In genomic region chr4:121817701-121818100, GRCh38 we compare ENCODE assay signal across 1 cellular context.
TF ChIP-seq lines count a peak whose summit lies in the region.

No MANE protein-coding gene starts in this region.

TF ChIP-seq in GM12878, 131 proteins besides CTCF, POLR2A, EP300 and RAD21:
- TF ChIP-seq, protein P1, sequence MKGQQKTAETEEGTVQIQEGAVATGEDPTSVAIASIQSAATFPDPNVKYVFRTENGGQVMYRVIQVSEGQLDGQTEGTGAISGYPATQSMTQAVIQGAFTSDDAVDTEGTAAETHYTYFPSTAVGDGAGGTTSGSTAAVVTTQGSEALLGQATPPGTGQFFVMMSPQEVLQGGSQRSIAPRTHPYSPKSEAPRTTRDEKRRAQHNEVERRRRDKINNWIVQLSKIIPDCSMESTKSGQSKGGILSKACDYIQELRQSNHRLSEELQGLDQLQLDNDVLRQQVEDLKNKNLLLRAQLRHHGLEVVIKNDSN (IDR thresholded peaks at IDR 0.05; ENCODE audit: borderline replicate concordance, extremely low read length, insufficient read depth, low read depth, low read length) = no peak
- TF ChIP-seq CBX5 (IDR thresholded peaks at IDR 0.05; ENCODE audit: low read depth) (no peak), RFX5 (IDR thresholded peaks at IDR 0.05; ENCODE audit: low read depth, low read length) (no peak), PBX3 (IDR thresholded peaks at IDR 0.05; ENCODE audit: insufficient replicate concordance, low read depth, low read length) (no peak), SMAD5 (IDR thresholded peaks at IDR 0.05; ENCODE audit: low read depth) (no peak), BHLHE40 (IDR thresholded peaks at IDR 0.05; ENCODE audit: borderline replicate concordance in 1 of 2, low read depth in 2 of 2, low read length in 1 of 2) (no peak), CBFB (IDR thresholded peaks at IDR 0.05; ENCODE audit: low read depth) (no peak), BCL3 (IDR thresholded peaks at IDR 0.05; ENCODE audit: borderline replicate concordance, insufficient read depth, low read depth, low read length, poor library complexity, severe bottlenecking) (no peak), FOS (IDR thresholded peaks at IDR 0.05; ENCODE audit: borderline replicate concordance, extremely low read depth, insufficient read length) (no peak), SIN3A (IDR thresholded peaks at IDR 0.05; ENCODE audit: low read depth, low read length) (no peak)
- TF ChIP-seq, protein P2, sequence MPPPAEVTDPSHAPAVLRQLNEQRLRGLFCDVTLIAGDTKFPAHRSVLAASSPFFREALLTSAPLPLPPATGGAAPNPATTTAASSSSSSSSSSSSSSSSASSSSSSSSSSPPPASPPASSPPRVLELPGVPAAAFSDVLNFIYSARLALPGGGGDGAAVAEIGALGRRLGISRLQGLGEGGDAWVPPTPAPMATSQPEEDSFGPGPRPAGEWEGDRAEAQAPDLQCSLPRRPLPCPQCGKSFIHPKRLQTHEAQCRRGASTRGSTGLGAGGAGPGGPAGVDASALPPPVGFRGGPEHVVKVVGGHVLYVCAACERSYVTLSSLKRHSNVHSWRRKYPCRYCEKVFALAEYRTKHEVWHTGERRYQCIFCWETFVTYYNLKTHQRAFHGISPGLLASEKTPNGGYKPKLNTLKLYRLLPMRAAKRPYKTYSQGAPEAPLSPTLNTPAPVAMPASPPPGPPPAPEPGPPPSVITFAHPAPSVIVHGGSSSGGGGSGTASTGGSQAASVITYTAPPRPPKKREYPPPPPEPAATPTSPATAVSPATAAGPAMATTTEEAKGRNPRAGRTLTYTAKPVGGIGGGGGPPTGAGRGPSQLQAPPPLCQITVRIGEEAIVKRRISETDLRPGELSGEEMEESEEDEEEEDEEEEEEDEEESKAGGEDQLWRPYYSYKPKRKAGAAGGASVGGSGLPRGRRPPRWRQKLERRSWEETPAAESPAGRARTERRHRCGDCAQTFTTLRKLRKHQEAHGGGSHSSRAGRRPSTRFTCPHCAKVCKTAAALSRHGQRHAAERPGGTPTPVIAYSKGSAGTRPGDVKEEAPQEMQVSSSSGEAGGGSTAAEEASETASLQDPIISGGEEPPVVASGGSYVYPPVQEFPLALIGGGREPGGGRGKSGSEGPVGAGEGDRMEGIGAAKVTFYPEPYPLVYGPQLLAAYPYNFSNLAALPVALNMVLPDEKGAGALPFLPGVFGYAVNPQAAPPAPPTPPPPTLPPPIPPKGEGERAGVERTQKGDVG (CRISPR knock-in tag; IDR thresholded peaks at IDR 0.05) = no peak
- TF ChIP-seq, protein P3, sequence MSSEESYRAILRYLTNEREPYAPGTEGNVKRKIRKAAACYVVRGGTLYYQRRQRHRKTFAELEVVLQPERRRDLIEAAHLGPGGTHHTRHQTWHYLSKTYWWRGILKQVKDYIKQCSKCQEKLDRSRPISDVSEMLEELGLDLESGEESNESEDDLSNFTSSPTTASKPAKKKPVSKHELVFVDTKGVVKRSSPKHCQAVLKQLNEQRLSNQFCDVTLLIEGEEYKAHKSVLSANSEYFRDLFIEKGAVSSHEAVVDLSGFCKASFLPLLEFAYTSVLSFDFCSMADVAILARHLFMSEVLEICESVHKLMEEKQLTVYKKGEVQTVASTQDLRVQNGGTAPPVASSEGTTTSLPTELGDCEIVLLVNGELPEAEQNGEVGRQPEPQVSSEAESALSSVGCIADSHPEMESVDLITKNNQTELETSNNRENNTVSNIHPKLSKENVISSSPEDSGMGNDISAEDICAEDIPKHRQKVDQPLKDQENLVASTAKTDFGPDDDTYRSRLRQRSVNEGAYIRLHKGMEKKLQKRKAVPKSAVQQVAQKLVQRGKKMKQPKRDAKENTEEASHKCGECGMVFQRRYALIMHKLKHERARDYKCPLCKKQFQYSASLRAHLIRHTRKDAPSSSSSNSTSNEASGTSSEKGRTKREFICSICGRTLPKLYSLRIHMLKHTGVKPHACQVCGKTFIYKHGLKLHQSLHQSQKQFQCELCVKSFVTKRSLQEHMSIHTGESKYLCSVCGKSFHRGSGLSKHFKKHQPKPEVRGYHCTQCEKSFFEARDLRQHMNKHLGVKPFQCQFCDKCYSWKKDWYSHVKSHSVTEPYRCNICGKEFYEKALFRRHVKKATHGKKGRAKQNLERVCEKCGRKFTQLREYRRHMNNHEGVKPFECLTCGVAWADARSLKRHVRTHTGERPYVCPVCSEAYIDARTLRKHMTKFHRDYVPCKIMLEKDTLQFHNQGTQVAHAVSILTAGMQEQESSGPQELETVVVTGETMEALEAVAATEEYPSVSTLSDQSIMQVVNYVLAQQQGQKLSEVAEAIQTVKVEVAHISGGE (CRISPR knock-in tag; IDR thresholded peaks at IDR 0.05) = no peak
